In genomic region chr12:57838594-57839302, GRCh38 we compare ENCODE assay signal across 1 cellular context.
A peak's percentile ranks its signal among the peaks of the same experiment; 100 is the strongest.
TF ChIP-seq lines count a peak whose summit lies in the region.

No MANE protein-coding gene starts in this region.

TF ChIP-seq in HepG2, 621 proteins besides CTCF, POLR2A, EP300 and RAD21:
- TF ChIP-seq RBFOX2 (IDR thresholded peaks at IDR 0.05; ENCODE audit: low read depth, low read length) (0 out of 2 replicates have a peak, but pooled peaks have one; percentile 30), ZNF629 (CRISPR knock-in tag; conservative IDR thresholded peaks at IDR 0.05) (peak; percentile 92), ZNF558 (CRISPR knock-in tag; IDR thresholded peaks at IDR 0.05; ENCODE audit: borderline replicate concordance) (no peak)
